ENCODE assay signal across 11 cellular contexts in the genomic region with DNA sequence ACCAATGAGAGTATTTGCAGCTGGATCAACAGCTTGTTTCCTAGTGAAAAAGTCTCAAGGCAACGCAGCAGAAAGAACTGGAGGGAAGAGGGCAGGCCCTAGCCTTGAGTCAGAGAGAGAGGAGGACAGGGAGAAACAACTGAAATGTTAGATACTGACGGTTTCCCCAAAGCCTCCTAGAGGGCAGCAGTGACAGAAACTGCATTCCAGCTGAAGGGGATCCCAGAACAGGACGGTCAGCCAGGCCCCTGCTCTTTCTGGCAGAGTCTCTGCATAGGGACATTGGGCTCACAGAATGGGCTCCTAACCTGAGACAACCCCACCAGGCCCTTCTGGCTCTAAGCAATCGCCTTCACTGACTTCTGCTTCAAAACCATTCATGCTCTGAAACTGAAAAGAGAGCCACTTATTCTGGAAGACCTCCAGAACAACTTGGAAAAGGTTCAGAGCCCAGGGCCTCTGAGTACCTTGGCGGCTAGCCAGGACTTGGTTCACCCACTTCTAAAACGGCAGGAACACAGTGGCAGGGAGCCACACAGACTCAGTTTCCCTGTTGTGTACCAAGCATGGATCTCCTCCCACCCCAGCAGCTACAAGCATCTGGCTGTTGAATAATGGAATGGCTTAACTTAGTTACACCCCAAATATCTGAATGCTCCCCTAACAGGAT.
DNase-seq lines count a peak whose midpoint lies in the region; ATAC-seq and TF ChIP-seq lines count a peak whose summit lies in the region.
"Had no signal": no experiment of that assay in that cellular context is flagged by ENCODE, and none has a peak within 500 bp of the region (broad histone marks: within the 10 kb centered on the region; RNA-seq: fewer than 3 reads in every experiment).

No MANE protein-coding gene starts in this region.

- H3K9me3 ChIP-seq in A673 (ENCODE audit: low read depth, low read length, poor library complexity, severe bottlenecking) (no peaks in the 10 kb centered on the region), IMR-90 (ENCODE audit: control insufficient read depth, insufficient read depth, low read length) (no peaks in the 10 kb centered on the region)

- dilution Hi-C loops in IMR-90 (cut with HindIII; ENCODE audit: low sequenced_read_pairs, unreplicated experiment), result no loop called here

- no peak overlapping the region for H2AFZ ChIP-seq in IMR-90 (replicated peaks; ENCODE audit: low read length, poor library complexity)

- H3K14ac ChIP-seq in IMR-90 (replicated peaks; ENCODE audit: low read depth, low read length), result no peak overlapping the region

- no peak overlapping the region for H3K9ac ChIP-seq in IMR-90 (ENCODE audit: low read depth, low read length)

- no peak overlapping the region for H3K4ac ChIP-seq in IMR-90 (ENCODE audit: low read depth, low read length)

- 35% methylated on average over 2 of the region's 6 CpGs; no CpG with 5 or more reads in 1 of the 2 experiments for WGBS in IMR-90 (ENCODE audit: extremely low coverage in 2 of 2, insufficient read length in 1 of 2), 2 experiments

- H2BK20ac ChIP-seq in IMR-90 (ENCODE audit: low read depth, low read length), result no peak overlapping the region

- no peak for TF ChIP-seq RAD21 in IMR-90 (IDR thresholded peaks at IDR 0.05; ENCODE audit: low read length)

- no peak overlapping the region for H4K8ac ChIP-seq in IMR-90 (ENCODE audit: low read depth in 2 of 2, low read length in 2 of 2)

- no peak overlapping the region for H3K18ac ChIP-seq in IMR-90 (ENCODE audit: low read depth, low read length)

- H3K4me1 ChIP-seq in A673 (ENCODE audit: insufficient read depth, low read length, poor library complexity, severe bottlenecking) (no peaks in the 10 kb centered on the region), IMR-90 (ENCODE audit: control insufficient read depth, insufficient read depth, low read length) (no peaks in the 10 kb centered on the region)

- H3K36me3 ChIP-seq in A673 (ENCODE audit: insufficient read depth, low read length, poor library complexity, severe bottlenecking) (no peaks in the 10 kb centered on the region), IMR-90 (ENCODE audit: control insufficient read depth, insufficient read depth, low read length) (no peaks in the 10 kb centered on the region)

- H3K23ac ChIP-seq in IMR-90 (ENCODE audit: low read depth, low read length), result no peak overlapping the region

- no peak overlapping the region for H3K4me2 ChIP-seq in IMR-90 (ENCODE audit: low read depth, low read length)

- H2BK120ac ChIP-seq in IMR-90 (ENCODE audit: low read depth, low read length), result no peak overlapping the region

- POLR2A ChIA-PET in A673 (lab: Charles Lee; ENCODE audit: low non-redundant PET), result no interaction called here
- POLR2A ChIA-PET in IMR-90 (lab: Charles Lee; ENCODE audit: unreplicated experiment), result no interaction called here

- H2AK9ac ChIP-seq in IMR-90 (replicated peaks; ENCODE audit: low read depth, low read length, poor library complexity), result no peak overlapping the region

- BruUV-seq in A673 (replicated peaks; lab: Mats Ljungman, UMichigan), result no TSS peak
- BruUV-seq in IMR-90 (replicated peaks; lab: Mats Ljungman, UMichigan), result no TSS peak

- no peak overlapping the region for H2AK5ac ChIP-seq in IMR-90 (ENCODE audit: low read depth, low read length)

- H2BK5ac ChIP-seq in IMR-90 (ENCODE audit: low read depth, low read length, poor library complexity, severe bottlenecking), result no peak overlapping the region

- H2BK15ac ChIP-seq in IMR-90 (ENCODE audit: low read depth, low read length), result no peak overlapping the region

- intact Hi-C loops in A673 (cut with micrococcal nuclease; ENCODE audit: unreplicated experiment) (no loop called here), IMR-90 (cut with micrococcal nuclease) (no loop called here)

- no peaks in the 10 kb centered on the region for H4K20me1 ChIP-seq in IMR-90 (ENCODE audit: insufficient read depth, low read length)

- H3K79me1 ChIP-seq in IMR-90 (ENCODE audit: low read depth in 1 of 2, low read length in 2 of 2), result no peaks in the 10 kb centered on the region

- TF ChIP-seq CTCF in A673 (conservative IDR thresholded peaks at IDR 0.05; ENCODE audit: low read depth, low read length), result 0 out of 2 replicates have a peak, but pooled peaks have one; percentile 9
- TF ChIP-seq CTCF in IMR-90 (conservative IDR thresholded peaks at IDR 0.05; ENCODE audit: low read depth, low read length), result peak; percentile 28; the same call in 1 of the 2 replicates

- H3K4me3 ChIP-seq in A673 (ENCODE audit: low read depth, low read length, poor library complexity, severe bottlenecking) (no peak overlapping the region), IMR-90 (ENCODE audit: insufficient read depth, low read depth, low read length) (no peak overlapping the region)
- H3K4me3 ChIP-seq: GM12878 had no signal

- CTCF ChIA-PET in A673 (lab: Charles Lee) (no interaction called here), IMR-90 (lab: Yijun Ruan, JAX) (no interaction called here)

- in situ Hi-C loops in IMR-90 (cut with MboI; ENCODE audit: low sequenced_read_pairs), result no loop called here

- DNase-seq in A673 (ENCODE audit: low spot score), result no peak
- DNase-seq in IMR-90, result peak; percentile 24
- peak; percentile 27 for DNase-seq in cerebellar cortex (ENCODE audit: low spot score)
- DNase-seq in left lobe of liver (ENCODE audit: low spot score), result no peak
- DNase-seq in GOT3 (lab: John Stamatoyannopoulos, UW), result no peak
- DNase-seq in NCI-H2107 treated with DMSO at 0.1 percent for 48 hours (lab: John Stamatoyannopoulos, UW; ENCODE audit: unreplicated experiment), result no peak
- no peak for DNase-seq in 8988T
- DNase-seq: cortex of kidney, NCI-H2171 treated with DMSO at 0.1 percent for 48 hours had no signal

- H3K27me3 ChIP-seq in A673 (replicated peaks; ENCODE audit: insufficient read depth, low read depth, low read length, poor library complexity) (no peaks in the 10 kb centered on the region), IMR-90 (ENCODE audit: control insufficient read depth, insufficient read depth, low read length) (no peaks in the 10 kb centered on the region; the same call in 1 of the 2 replicates)

- no peaks in the 10 kb centered on the region for H3K9me1 ChIP-seq in IMR-90 (ENCODE audit: insufficient read depth, low read length)

- H4K5ac ChIP-seq in IMR-90 (ENCODE audit: low read depth, low read length), result no peak overlapping the region

- H3K27ac ChIP-seq in A673 (ENCODE audit: low read depth, low read length, poor library complexity, severe bottlenecking) (no peak overlapping the region), IMR-90 (ENCODE audit: insufficient read depth, low read length) (no peak overlapping the region)

- H3K56ac ChIP-seq in IMR-90 (ENCODE audit: extremely low read depth, insufficient read depth, low read length), result no peak overlapping the region

- TF ChIP-seq POLR2A in IMR-90 (IDR thresholded peaks at IDR 0.05; ENCODE audit: low read depth, low read length), result no peak

- peak; percentile 85 for ATAC-seq in IMR-90 (ENCODE audit: low read depth)
- peak; percentile 44 for ATAC-seq in left lobe of liver
- no peak for ATAC-seq in GM21360 (IDR thresholded peaks at IDR 0.05; ENCODE audit: unreplicated experiment)
- ATAC-seq: GM12878 had no signal

- H4K91ac ChIP-seq in IMR-90 (ENCODE audit: insufficient read depth, low read depth, low read length), result no peak overlapping the region

TF ChIP-seq in IMR-90, 13 proteins besides CTCF, POLR2A, EP300 and RAD21:
- TF ChIP-seq, protein P1, sequence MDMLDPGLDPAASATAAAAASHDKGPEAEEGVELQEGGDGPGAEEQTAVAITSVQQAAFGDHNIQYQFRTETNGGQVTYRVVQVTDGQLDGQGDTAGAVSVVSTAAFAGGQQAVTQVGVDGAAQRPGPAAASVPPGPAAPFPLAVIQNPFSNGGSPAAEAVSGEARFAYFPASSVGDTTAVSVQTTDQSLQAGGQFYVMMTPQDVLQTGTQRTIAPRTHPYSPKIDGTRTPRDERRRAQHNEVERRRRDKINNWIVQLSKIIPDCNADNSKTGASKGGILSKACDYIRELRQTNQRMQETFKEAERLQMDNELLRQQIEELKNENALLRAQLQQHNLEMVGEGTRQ (IDR thresholded peaks at IDR 0.05; ENCODE audit: low read depth, low read length), result no peak
- TF ChIP-seq MXI1 (IDR thresholded peaks at IDR 0.05; ENCODE audit: borderline replicate concordance, low read depth, low read length) (no peak), CHD1 (IDR thresholded peaks at IDR 0.05; ENCODE audit: low read depth, low read length) (no peak), MAZ (IDR thresholded peaks at IDR 0.05; ENCODE audit: borderline replicate concordance, low read depth, low read length) (no peak), NFE2L2 (IDR thresholded peaks at IDR 0.05; ENCODE audit: low read depth, low read length) (no peak)

Comparison
In these comparisons a context has a peak if more than half of its experiments do, and no peak if none do; other contexts are left out.
1. DNase-seq: peak in IMR-90 (single experiment) and cerebellar cortex (single experiment); none in A673 (single experiment), left lobe of liver (single experiment), GOT3 (single experiment), NCI-H2107 treated with DMSO at 0.1 percent for 48 hours (single experiment) and 8988T (single experiment).